Comparison of ENCODE assay signal across 8 cellular contexts in genomic region chr10:27504007-27504890, GRCh38. TPM values are rescaled to one million over a fixed set of nuclear protein-coding genes. Genes with fewer than 3 reads are reported as not detected.
DNase-seq lines count a peak whose midpoint lies in the region; ATAC-seq and TF ChIP-seq lines count a peak whose summit lies in the region.

Gene RAB18, plus strand, starts transcription at chr10:27504304. Its CDS starts 66 bp downstream, at chr10:27504370.

- peak; percentile 98 to 99 (median 98) for DNase-seq in CD4-positive, CD25-positive, alpha-beta regulatory T cell
- DNase-seq in HK-2 (ENCODE audit: unreplicated experiment) (peak; percentile 93), NCI-H82 treated with DMSO at 0.1 percent for 48 hours (lab: John Stamatoyannopoulos, UW; ENCODE audit: unreplicated experiment) (peak; percentile 88), dorsolateral prefrontal cortex (peak; percentile 91 to 97 (median 94))
- peak; percentile 99 for DNase-seq in activated CD4-positive, alpha-beta memory T cell treated with anti-CD3 and anti-CD28 coated beads for 36 hours
- DNase-seq in stimulated activated CD4-positive, alpha-beta T cell treated with anti-CD3 and anti-CD28 coated beads, Interleukin-4, amount 100 ng/mL, for 24 hours, result peak; percentile 99

- peak within 1 kb of the TSS; percentile 92 to 100 (median 97) for H3K4me3 Mint-ChIP-seq in CD4-positive, CD25-positive, alpha-beta regulatory T cell
- H3K4me3 Mint-ChIP-seq in activated CD4-positive, alpha-beta memory T cell treated with anti-CD3 and anti-CD28 coated beads for 36 hours, result peak within 1 kb of the TSS; percentile 100

- WGBS in liver, result under 1% methylated on average over 73 of the region's 73 CpGs

- intact Hi-C loops in activated CD4-positive, alpha-beta memory T cell treated with anti-CD3 and anti-CD28 coated beads for 36 hours (cut with micrococcal nuclease), result loop anchor here (1.0 to 10.0 kb wide), 11 partner anchors 9 to 1028 kb away; partner anchors contain the start of gene YME1L1
- intact Hi-C loops in dorsolateral prefrontal cortex (cut with DNase I), result loop anchor here (5.0 to 10.0 kb wide), 4 partner anchors 259 to 1031 kb away; partner anchors contain the start of genes ACBD5 (in 2 of the 2), MPP7 (in 1 of the 2) and WAC (in 1 of the 2)

- no peaks in the 10 kb centered on the region for H3K9me3 ChIP-seq in CD4-positive, CD25-positive, alpha-beta regulatory T cell (ENCODE audit: control insufficient read depth in 2 of 2, low read length in 2 of 2)
- H3K9me3 ChIP-seq in liver (ENCODE audit: control insufficient read depth in 4 of 4, low read length in 3 of 4), result no peaks in the 10 kb centered on the region

- H3K9ac ChIP-seq in liver (ENCODE audit: low read depth in 1 of 2, low read length in 2 of 2), result peak within 1 kb of the TSS; percentile 85 to 92

- peaks cover 40% of the 10 kb centered on the region for H3K4me1 ChIP-seq in CD4-positive, CD25-positive, alpha-beta regulatory T cell (ENCODE audit: control insufficient read depth, insufficient read depth, low read length, poor library complexity, severe bottlenecking)
- peaks cover 7 to 18% (median 14%) of the 10 kb centered on the region in 4 donors for H3K4me1 ChIP-seq in liver (ENCODE audit: control insufficient read depth in 4 of 4, insufficient read depth in 4 of 4, low read length in 3 of 4)

- peaks cover 29 to 56% (median 43%) of the 10 kb centered on the region in 4 donors for H3K4me1 Mint-ChIP-seq in CD4-positive, CD25-positive, alpha-beta regulatory T cell
- peaks cover 51% of the 10 kb centered on the region for H3K4me1 Mint-ChIP-seq in activated CD4-positive, alpha-beta memory T cell treated with anti-CD3 and anti-CD28 coated beads for 36 hours (ENCODE audit: low read depth)

- peak; percentile 22 to 35 for TF ChIP-seq RAD21 in liver (IDR thresholded peaks at IDR 0.05)

- H3K27me3 ChIP-seq in CD4-positive, CD25-positive, alpha-beta regulatory T cell (ENCODE audit: control insufficient read depth, insufficient read depth, low read length), result no peaks in the 10 kb centered on the region
- no peaks in the 10 kb centered on the region for H3K27me3 ChIP-seq in dorsolateral prefrontal cortex
- no peaks in the 10 kb centered on the region for H3K27me3 ChIP-seq in liver (ENCODE audit: control insufficient read depth in 4 of 4, insufficient read depth in 4 of 4, low read length in 3 of 4)

- H3K36me3 Mint-ChIP-seq in CD4-positive, CD25-positive, alpha-beta regulatory T cell, result peaks cover 11% of the 10 kb centered on the region
- H3K36me3 Mint-ChIP-seq in activated CD4-positive, alpha-beta memory T cell treated with anti-CD3 and anti-CD28 coated beads for 36 hours, result peaks cover 6% of the 10 kb centered on the region

- POLR2A ChIA-PET in activated CD4-positive, alpha-beta memory T cell treated with anti-CD3 and anti-CD28 coated beads for 36 hours (lab: Charles Lee), result interaction anchor here (0.7 to 1.5 kb wide), 6 partner anchors 25 to 830 kb away, joined by 3 to 11 read pairs (median 4); partner anchors contain the start of gene YME1L1

- peak; percentile 96 to 97 for ATAC-seq in CD4-positive, CD25-positive, alpha-beta regulatory T cell (ENCODE audit: low read depth in 2 of 2)
- ATAC-seq in GM19452 (IDR thresholded peaks at IDR 0.05; ENCODE audit: unreplicated experiment), result peak; percentile 95

- H3K27me3 Mint-ChIP-seq in CD4-positive, CD25-positive, alpha-beta regulatory T cell, result no peaks in the 10 kb centered on the region
- no peaks in the 10 kb centered on the region for H3K27me3 Mint-ChIP-seq in activated CD4-positive, alpha-beta memory T cell treated with anti-CD3 and anti-CD28 coated beads for 36 hours

- peak in 52 of 56 donors; percentile 5 to 70 (median 43) for TF ChIP-seq CTCF in dorsolateral prefrontal cortex (IDR thresholded peaks at IDR 0.05 in 54 of 56, conservative IDR thresholded peaks at IDR 0.05 in 2 of 56; ENCODE audit: low read depth in 1 of 56, partially characterized antibody in 56 of 56)
- TF ChIP-seq CTCF in liver (IDR thresholded peaks at IDR 0.05; ENCODE audit: low read depth, low read length, missing input control), result no peak

- peaks cover 0 to 1% (median 0%) of the 10 kb centered on the region in 7 donors for H3K9me3 Mint-ChIP-seq in CD4-positive, CD25-positive, alpha-beta regulatory T cell
- H3K9me3 Mint-ChIP-seq in activated CD4-positive, alpha-beta memory T cell treated with anti-CD3 and anti-CD28 coated beads for 36 hours, result no peaks in the 10 kb centered on the region

- H3K27ac ChIP-seq in CD4-positive, CD25-positive, alpha-beta regulatory T cell (ENCODE audit: insufficient read depth, low read length, poor library complexity, severe bottlenecking), result peak within 1 kb of the TSS; percentile 85
- H3K27ac ChIP-seq in dorsolateral prefrontal cortex (peak within 1 kb of the TSS; percentile 2 to 95 (median 82)), liver (ENCODE audit: low read depth in 1 of 2, low read length in 2 of 2) (peak within 1 kb of the TSS; percentile 89 to 90)

- H3K27ac Mint-ChIP-seq in CD4-positive, CD25-positive, alpha-beta regulatory T cell, result peak within 1 kb of the TSS; percentile 98 to 99 (median 99)
- H3K27ac Mint-ChIP-seq in activated CD4-positive, alpha-beta memory T cell treated with anti-CD3 and anti-CD28 coated beads for 36 hours, result peak within 1 kb of the TSS; percentile 96

- CTCF ChIA-PET in activated CD4-positive, alpha-beta memory T cell treated with anti-CD3 and anti-CD28 coated beads for 36 hours (lab: Charles Lee), result interaction anchor here (0.8 to 1.9 kb wide), 9 partner anchors 9 to 738 kb away, joined by 3 to 8 read pairs (median 4); no protein-coding TSS in a partner anchor

- H3K4me3 ChIP-seq in CD4-positive, CD25-positive, alpha-beta regulatory T cell (ENCODE audit: low read depth, low read length), result peak within 1 kb of the TSS; percentile 90
- H3K4me3 ChIP-seq in dorsolateral prefrontal cortex, result peak within 1 kb of the TSS; percentile 66 to 97 (median 88)
- peak within 1 kb of the TSS; percentile 67 to 90 (median 84) for H3K4me3 ChIP-seq in liver (ENCODE audit: low read depth in 1 of 3, low read length in 3 of 3)

- no peaks in the 10 kb centered on the region for H3K36me3 ChIP-seq in CD4-positive, CD25-positive, alpha-beta regulatory T cell (ENCODE audit: control insufficient read depth, insufficient read depth, low read length)
- no peaks in the 10 kb centered on the region for H3K36me3 ChIP-seq in liver (ENCODE audit: control insufficient read depth in 4 of 4, insufficient read depth in 3 of 4, low read depth in 1 of 4, low read length in 3 of 4)

TF ChIP-seq in liver, 16 proteins besides CTCF, POLR2A, EP300 and RAD21 (continues in another document):
- peak; percentile 74 to 93 for TF ChIP-seq GABPA (IDR thresholded peaks at IDR 0.05 in 1 of 2, conservative IDR thresholded peaks at IDR 0.05 in 1 of 2)
- peak; percentile 91 for TF ChIP-seq YY1 (IDR thresholded peaks at IDR 0.05)
- TF ChIP-seq MAX (IDR thresholded peaks at IDR 0.05), result peak; percentile 98
- peak; percentile 10 for TF ChIP-seq REST (IDR thresholded peaks at IDR 0.05)
- no peak for TF ChIP-seq TAF1 (conservative IDR thresholded peaks at IDR 0.05)
- TF ChIP-seq FOXA2 (IDR thresholded peaks at IDR 0.05), result peak; percentile 43
- TF ChIP-seq HNF4A (conservative IDR thresholded peaks at IDR 0.05), result peak in 1 of 2 donors; percentile 47
- peak; percentile 37 for TF ChIP-seq NR2F2 (IDR thresholded peaks at IDR 0.05)
- TF ChIP-seq RXRA (IDR thresholded peaks at IDR 0.05), result peak; percentile 54 to 58
- peak; percentile 31 for TF ChIP-seq FOXA1 (IDR thresholded peaks at IDR 0.05)
- no peak for TF ChIP-seq ATF3 (IDR thresholded peaks at IDR 0.05)
- TF ChIP-seq JUND (IDR thresholded peaks at IDR 0.05), result no peak
- TF ChIP-seq SP1 (IDR thresholded peaks at IDR 0.05), result peak; percentile 78
- TF ChIP-seq HNF4G (IDR thresholded peaks at IDR 0.05), result no peak
- TF ChIP-seq EGR1 (IDR thresholded peaks at IDR 0.05; ENCODE audit: low read depth in 2 of 2), result peak in 1 of 2 donors; percentile 56

RNA-seq across cellular contexts. Expression of gene RAB18, which starts in this region (rescaled TPM):
- 94.0 TPM for total RNA-seq in CD4-positive, CD25-positive, alpha-beta regulatory T cell
- 100 to 1,000 TPM in 1 of 4 donors, 10 to 100 TPM in 3; 73.4 to 110 (median 82.4) TPM for polyA plus RNA-seq in CD4-positive, CD25-positive, alpha-beta regulatory T cell
- total RNA-seq in activated CD4-positive, alpha-beta memory T cell treated with anti-CD3 and anti-CD28 coated beads for 36 hours, result 10 to 100 TPM; 51.7 to 54.0 TPM
- total RNA-seq in dorsolateral prefrontal cortex, result 100 to 1,000 TPM in 118 of 120 experiments, 10 to 100 TPM in 2; 87.4 to 185 (median 148) TPM
- 10 to 100 TPM; 21.9 to 28.4 TPM for total RNA-seq in liver
- polyA plus RNA-seq in liver, result 10 to 100 TPM; 19.8 to 57.8 TPM

Comparison
In these comparisons a context has a peak if more than half of its experiments do, and no peak if none do; other contexts are left out.
1. Peak in every context shown above with its lines: DNase-seq, ATAC-seq, H3K4me3 ChIP-seq and H3K27ac ChIP-seq.